Comparison of ENCODE assay signal across 1 cellular context in the genomic region with DNA sequence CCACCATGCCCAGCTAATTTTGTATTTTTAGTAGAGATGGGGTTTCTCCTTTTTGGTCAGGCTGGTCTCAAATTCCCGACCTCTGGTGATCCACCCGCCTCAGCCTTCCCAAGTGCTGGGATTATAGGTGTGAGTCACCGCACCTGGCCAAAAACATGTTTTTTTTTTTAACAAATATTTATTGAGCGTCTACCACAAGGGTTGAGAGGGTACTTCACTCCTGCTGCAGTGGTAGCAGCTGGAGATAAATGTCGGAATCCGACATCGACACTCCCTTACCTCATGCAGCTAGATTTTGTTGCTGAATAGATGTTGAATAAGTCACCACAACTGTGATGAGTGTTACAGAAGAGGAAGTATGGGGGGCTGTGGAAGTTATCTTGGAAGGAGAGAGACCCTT.
TF ChIP-seq lines count a peak whose summit lies in the region.

No MANE protein-coding gene starts in this region.

TF ChIP-seq in HepG2, 621 proteins besides CTCF, POLR2A, EP300 and RAD21 (continued from another document and continues in another):
- TF ChIP-seq, protein P1, sequence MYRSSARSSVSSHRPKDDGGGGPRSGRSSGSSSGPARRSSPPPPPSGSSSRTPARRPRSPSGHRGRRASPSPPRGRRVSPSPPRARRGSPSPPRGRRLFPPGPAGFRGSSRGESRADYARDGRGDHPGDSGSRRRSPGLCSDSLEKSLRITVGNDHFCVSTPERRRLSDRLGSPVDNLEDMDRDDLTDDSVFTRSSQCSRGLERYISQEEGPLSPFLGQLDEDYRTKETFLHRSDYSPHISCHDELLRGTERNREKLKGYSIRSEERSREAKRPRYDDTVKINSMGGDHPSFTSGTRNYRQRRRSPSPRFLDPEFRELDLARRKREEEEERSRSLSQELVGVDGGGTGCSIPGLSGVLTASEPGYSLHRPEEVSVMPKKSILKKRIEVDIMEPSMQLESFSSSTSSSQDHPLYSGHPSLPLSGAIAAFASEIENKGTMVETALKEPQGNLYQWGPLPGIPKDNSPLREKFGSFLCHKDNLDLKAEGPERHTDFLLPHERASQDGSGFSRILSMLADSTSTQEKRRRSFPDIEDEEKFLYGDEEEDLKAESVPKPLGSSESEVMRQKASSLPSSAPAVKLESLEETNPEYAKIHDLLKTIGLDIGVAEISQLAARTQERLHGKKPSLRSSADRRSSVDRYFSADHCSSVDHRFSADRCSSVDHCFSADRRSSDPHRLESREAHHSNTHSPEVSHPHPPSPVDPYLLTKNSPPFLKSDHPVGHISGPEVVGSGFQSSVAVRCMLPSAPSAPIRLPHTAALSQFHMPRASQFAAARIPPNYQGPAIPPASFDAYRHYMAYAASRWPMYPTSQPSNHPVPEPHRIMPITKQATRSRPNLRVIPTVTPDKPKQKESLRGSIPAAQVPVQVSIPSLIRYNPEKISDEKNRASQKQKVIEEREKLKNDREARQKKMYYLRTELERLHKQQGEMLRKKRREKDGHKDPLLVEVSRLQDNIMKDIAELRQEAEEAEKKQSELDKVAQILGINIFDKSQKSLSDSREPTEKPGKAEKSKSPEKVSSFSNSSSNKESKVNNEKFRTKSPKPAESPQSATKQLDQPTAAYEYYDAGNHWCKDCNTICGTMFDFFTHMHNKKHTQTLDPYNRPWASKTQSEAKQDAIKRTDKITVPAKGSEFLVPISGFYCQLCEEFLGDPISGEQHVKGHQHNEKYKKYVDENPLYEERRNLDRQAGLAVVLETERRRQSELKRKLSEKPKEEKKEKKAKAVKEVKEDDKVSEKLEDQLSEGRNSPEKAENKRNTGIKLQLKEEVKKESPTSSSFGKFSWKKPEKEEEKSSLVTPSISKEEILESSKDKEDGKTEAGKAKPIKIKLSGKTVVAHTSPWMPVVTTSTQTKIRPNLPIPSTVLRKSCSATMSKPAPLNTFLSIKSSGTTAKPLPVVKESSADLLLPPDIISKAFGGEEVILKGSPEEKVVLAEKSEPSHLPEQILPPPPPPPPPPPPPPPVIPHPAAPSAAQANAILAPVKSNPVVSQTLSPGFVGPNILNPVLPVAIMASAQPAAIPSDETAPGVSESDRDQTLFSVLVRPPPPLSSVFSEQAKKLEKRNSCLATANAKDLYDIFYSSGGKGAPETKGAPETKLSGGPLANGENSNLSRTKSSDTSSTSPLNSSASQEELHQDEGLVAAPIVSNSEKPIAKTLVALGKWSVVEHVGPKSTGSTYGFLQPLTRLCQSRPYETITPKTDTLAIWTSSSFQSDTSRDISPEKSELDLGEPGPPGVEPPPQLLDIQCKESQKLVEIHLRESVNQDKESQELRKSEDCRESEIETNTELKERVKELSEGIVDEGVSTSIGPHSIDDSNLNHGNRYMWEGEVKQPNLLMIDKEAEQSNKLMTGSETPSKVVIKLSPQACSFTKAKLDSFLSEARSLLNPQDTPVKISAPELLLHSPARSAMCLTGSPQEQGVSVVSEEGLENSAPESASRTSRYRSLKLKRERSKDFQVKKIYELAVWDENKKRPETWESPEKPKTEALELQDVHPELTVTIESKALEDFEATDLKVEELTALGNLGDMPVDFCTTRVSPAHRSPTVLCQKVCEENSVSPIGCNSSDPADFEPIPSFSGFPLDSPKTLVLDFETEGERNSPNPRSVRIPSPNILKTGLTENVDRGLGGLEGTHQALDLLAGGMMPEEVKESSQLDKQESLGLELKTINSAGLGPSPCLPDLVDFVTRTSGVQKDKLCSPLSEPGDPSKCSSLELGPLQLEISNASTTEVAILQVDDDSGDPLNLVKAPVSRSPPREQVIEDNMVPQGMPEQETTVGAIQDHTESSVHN (CRISPR knock-in tag; IDR thresholded peaks at IDR 0.05), result no peak
- TF ChIP-seq BRCA1 (CRISPR knock-in tag; IDR thresholded peaks at IDR 0.05), result 0 out of 2 replicates have a peak, but pooled peaks have one; percentile 45
- no peak for TF ChIP-seq ZSCAN20 (CRISPR knock-in tag; IDR thresholded peaks at IDR 0.05; ENCODE audit: borderline replicate concordance)
- TF ChIP-seq, protein P2, sequence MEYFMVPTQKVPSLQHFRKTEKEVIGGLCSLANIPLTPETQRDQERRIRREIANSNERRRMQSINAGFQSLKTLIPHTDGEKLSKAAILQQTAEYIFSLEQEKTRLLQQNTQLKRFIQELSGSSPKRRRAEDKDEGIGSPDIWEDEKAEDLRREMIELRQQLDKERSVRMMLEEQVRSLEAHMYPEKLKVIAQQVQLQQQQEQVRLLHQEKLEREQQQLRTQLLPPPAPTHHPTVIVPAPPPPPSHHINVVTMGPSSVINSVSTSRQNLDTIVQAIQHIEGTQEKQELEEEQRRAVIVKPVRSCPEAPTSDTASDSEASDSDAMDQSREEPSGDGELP (IDR thresholded peaks at IDR 0.05; ENCODE audit: borderline replicate concordance, low read depth), result peak; percentile 12; the same call in 1 of the 2 replicates
- TF ChIP-seq SPEN (CRISPR knock-in tag; IDR thresholded peaks at IDR 0.05; ENCODE audit: low read depth), result no peak
- TF ChIP-seq HDAC6 (IDR thresholded peaks at IDR 0.05; ENCODE audit: low read depth, low read length), result no peak
- TF ChIP-seq, protein P3, sequence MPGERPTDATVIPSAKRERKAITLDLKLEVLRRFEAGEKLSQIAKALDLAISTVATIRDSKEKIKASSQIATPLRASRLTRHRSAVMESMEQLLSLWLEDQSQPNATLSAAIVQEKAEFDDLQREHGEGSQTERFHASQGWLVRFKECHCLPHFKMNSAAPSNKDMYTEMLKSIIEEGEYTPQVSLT (CRISPR knock-in tag; IDR thresholded peaks at IDR 0.05; ENCODE audit: borderline replicate concordance, low read depth), result no peak
- no peak for TF ChIP-seq ZIK1 (CRISPR knock-in tag; IDR thresholded peaks at IDR 0.05; ENCODE audit: borderline replicate concordance, low read depth)
- TF ChIP-seq FOXM1 (CRISPR knock-in tag; IDR thresholded peaks at IDR 0.05), result no peak
- no peak for TF ChIP-seq ZNF264 (CRISPR knock-in tag; IDR thresholded peaks at IDR 0.05)
- no peak for TF ChIP-seq ZNF354B (CRISPR knock-in tag; IDR thresholded peaks at IDR 0.05)
- TF ChIP-seq, protein P4, sequence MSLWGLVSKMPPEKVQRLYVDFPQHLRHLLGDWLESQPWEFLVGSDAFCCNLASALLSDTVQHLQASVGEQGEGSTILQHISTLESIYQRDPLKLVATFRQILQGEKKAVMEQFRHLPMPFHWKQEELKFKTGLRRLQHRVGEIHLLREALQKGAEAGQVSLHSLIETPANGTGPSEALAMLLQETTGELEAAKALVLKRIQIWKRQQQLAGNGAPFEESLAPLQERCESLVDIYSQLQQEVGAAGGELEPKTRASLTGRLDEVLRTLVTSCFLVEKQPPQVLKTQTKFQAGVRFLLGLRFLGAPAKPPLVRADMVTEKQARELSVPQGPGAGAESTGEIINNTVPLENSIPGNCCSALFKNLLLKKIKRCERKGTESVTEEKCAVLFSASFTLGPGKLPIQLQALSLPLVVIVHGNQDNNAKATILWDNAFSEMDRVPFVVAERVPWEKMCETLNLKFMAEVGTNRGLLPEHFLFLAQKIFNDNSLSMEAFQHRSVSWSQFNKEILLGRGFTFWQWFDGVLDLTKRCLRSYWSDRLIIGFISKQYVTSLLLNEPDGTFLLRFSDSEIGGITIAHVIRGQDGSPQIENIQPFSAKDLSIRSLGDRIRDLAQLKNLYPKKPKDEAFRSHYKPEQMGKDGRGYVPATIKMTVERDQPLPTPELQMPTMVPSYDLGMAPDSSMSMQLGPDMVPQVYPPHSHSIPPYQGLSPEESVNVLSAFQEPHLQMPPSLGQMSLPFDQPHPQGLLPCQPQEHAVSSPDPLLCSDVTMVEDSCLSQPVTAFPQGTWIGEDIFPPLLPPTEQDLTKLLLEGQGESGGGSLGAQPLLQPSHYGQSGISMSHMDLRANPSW (CRISPR knock-in tag; IDR thresholded peaks at IDR 0.05; ENCODE audit: borderline replicate concordance), result no peak
- TF ChIP-seq, protein P5, sequence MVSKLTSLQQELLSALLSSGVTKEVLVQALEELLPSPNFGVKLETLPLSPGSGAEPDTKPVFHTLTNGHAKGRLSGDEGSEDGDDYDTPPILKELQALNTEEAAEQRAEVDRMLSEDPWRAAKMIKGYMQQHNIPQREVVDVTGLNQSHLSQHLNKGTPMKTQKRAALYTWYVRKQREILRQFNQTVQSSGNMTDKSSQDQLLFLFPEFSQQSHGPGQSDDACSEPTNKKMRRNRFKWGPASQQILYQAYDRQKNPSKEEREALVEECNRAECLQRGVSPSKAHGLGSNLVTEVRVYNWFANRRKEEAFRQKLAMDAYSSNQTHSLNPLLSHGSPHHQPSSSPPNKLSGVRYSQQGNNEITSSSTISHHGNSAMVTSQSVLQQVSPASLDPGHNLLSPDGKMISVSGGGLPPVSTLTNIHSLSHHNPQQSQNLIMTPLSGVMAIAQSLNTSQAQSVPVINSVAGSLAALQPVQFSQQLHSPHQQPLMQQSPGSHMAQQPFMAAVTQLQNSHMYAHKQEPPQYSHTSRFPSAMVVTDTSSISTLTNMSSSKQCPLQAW (CRISPR knock-in tag; IDR thresholded peaks at IDR 0.05), result 0 out of 2 replicates have a peak, but pooled peaks have one; percentile 14
- peak; percentile 3; the same call in 1 of the 2 replicates for TF ChIP-seq POLR2AphosphoS5 (IDR thresholded peaks at IDR 0.05; ENCODE audit: low read depth, low read length)
- TF ChIP-seq HNRNPK (IDR thresholded peaks at IDR 0.05; ENCODE audit: low read depth, low read length, poor library complexity, severe bottlenecking), result no peak
- no peak for TF ChIP-seq ZNF331 (CRISPR knock-in tag; IDR thresholded peaks at IDR 0.05)
- TF ChIP-seq, protein P6, sequence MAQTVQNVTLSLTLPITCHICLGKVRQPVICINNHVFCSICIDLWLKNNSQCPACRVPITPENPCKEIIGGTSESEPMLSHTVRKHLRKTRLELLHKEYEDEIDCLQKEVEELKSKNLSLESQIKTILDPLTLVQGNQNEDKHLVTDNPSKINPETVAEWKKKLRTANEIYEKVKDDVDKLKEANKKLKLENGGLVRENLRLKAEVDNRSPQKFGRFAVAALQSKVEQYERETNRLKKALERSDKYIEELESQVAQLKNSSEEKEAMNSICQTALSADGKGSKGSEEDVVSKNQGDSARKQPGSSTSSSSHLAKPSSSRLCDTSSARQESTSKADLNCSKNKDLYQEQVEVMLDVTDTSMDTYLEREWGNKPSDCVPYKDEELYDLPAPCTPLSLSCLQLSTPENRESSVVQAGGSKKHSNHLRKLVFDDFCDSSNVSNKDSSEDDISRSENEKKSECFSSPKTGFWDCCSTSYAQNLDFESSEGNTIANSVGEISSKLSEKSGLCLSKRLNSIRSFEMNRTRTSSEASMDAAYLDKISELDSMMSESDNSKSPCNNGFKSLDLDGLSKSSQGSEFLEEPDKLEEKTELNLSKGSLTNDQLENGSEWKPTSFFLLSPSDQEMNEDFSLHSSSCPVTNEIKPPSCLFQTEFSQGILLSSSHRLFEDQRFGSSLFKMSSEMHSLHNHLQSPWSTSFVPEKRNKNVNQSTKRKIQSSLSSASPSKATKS (CRISPR knock-in tag; IDR thresholded peaks at IDR 0.05), result no peak
- no peak for TF ChIP-seq KMT2A (CRISPR knock-in tag; IDR thresholded peaks at IDR 0.05)
- no peak for TF ChIP-seq ZSCAN22 (CRISPR knock-in tag; IDR thresholded peaks at IDR 0.05)
- TF ChIP-seq ARID2 (CRISPR knock-in tag; IDR thresholded peaks at IDR 0.05; ENCODE audit: borderline replicate concordance), result no peak
- peak; percentile 61 for TF ChIP-seq FOSL2 (CRISPR knock-in tag; IDR thresholded peaks at IDR 0.05)
- TF ChIP-seq ZEB1 (IDR thresholded peaks at IDR 0.05; ENCODE audit: insufficient replicate concordance, low read depth), result no peak
- TF ChIP-seq, protein P7, sequence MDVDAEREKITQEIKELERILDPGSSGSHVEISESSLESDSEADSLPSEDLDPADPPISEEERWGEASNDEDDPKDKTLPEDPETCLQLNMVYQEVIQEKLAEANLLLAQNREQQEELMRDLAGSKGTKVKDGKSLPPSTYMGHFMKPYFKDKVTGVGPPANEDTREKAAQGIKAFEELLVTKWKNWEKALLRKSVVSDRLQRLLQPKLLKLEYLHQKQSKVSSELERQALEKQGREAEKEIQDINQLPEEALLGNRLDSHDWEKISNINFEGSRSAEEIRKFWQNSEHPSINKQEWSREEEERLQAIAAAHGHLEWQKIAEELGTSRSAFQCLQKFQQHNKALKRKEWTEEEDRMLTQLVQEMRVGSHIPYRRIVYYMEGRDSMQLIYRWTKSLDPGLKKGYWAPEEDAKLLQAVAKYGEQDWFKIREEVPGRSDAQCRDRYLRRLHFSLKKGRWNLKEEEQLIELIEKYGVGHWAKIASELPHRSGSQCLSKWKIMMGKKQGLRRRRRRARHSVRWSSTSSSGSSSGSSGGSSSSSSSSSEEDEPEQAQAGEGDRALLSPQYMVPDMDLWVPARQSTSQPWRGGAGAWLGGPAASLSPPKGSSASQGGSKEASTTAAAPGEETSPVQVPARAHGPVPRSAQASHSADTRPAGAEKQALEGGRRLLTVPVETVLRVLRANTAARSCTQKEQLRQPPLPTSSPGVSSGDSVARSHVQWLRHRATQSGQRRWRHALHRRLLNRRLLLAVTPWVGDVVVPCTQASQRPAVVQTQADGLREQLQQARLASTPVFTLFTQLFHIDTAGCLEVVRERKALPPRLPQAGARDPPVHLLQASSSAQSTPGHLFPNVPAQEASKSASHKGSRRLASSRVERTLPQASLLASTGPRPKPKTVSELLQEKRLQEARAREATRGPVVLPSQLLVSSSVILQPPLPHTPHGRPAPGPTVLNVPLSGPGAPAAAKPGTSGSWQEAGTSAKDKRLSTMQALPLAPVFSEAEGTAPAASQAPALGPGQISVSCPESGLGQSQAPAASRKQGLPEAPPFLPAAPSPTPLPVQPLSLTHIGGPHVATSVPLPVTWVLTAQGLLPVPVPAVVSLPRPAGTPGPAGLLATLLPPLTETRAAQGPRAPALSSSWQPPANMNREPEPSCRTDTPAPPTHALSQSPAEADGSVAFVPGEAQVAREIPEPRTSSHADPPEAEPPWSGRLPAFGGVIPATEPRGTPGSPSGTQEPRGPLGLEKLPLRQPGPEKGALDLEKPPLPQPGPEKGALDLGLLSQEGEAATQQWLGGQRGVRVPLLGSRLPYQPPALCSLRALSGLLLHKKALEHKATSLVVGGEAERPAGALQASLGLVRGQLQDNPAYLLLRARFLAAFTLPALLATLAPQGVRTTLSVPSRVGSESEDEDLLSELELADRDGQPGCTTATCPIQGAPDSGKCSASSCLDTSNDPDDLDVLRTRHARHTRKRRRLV (CRISPR knock-in tag; IDR thresholded peaks at IDR 0.05), result peak; percentile 89
- no peak for TF ChIP-seq ZNF296 (CRISPR knock-in tag; conservative IDR thresholded peaks at IDR 0.05)
- 0 out of 2 replicates have a peak, but pooled peaks have one; percentile 2 for TF ChIP-seq ZNF644 (CRISPR knock-in tag; IDR thresholded peaks at IDR 0.05; ENCODE audit: low read depth)
- TF ChIP-seq HNRNPL (IDR thresholded peaks at IDR 0.05; ENCODE audit: low read depth, low read length), result no peak
- TF ChIP-seq, protein P8, sequence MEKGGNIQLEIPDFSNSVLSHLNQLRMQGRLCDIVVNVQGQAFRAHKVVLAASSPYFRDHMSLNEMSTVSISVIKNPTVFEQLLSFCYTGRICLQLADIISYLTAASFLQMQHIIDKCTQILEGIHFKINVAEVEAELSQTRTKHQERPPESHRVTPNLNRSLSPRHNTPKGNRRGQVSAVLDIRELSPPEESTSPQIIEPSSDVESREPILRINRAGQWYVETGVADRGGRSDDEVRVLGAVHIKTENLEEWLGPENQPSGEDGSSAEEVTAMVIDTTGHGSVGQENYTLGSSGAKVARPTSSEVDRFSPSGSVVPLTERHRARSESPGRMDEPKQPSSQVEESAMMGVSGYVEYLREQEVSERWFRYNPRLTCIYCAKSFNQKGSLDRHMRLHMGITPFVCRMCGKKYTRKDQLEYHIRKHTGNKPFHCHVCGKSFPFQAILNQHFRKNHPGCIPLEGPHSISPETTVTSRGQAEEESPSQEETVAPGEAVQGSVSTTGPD (CRISPR knock-in tag; IDR thresholded peaks at IDR 0.05), result no peak
